ENCODE assay signal across 8 cellular contexts in the genomic region with DNA sequence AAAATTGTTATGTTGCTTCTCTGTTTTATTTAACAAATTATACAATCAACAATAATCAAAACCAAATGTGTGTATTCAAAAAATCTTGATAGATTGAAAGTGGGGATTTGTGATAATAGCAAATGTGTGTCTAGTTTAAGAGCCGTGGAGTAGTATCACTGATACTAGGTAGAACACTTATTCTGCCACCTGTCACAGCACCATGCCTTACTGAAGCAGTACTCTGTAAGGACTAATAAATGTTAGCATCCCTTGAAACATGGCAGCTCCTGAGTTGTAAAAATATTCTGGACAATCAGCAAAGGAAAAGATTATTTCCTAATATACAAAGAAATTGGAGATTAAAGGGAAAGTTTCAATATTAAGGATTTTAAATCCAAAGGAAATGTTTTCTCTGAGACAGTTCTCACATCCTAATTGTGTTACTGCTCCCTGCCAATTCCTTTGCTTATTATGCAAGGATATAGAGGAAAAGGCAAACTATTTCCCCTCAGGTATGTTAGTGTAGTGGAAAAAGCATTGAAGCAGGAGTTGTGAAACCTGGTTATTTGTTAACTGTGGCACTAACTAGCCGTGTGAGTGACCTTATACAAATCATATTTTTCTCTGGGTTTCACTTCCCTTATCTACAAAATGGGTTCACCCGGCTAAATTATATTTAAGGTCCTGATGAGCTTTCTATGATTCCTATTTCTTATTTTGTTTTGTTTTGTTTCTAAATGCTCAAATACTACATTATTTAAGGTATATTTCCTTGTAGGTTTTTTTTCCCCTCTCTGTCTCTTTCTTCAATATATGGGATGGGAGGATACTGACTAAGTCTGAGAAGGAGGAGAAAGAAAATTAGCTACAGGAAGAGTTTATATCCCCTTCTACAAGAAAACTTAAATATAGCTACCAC.
DNase-seq lines count a peak whose midpoint lies in the region; ATAC-seq, FAIRE-seq and TF ChIP-seq lines count a peak whose summit lies in the region.

No MANE protein-coding gene starts in this region.

- no peak overlapping the region for H3K27ac Mint-ChIP-seq in activated CD8-positive, alpha-beta T cell treated with anti-CD3 and anti-CD28 coated beads for 36 hours

- H3K4me3 ChIP-seq in OCI-LY1 (ENCODE audit: low read depth, low read length, poor library complexity, severe bottlenecking) (peak overlapping the region; percentile 56), hepatocyte (peak overlapping the region; percentile 9)

- peak; percentile 62 for FAIRE-seq in GM12891 (lab: Jason Lieb, UNC)

- H3K79me2 ChIP-seq in OCI-LY1 (ENCODE audit: insufficient read depth, low read length) (peaks cover 55% of the 10 kb centered on the region), hepatocyte (peaks cover 4% of the 10 kb centered on the region)

- H3K9ac ChIP-seq in OCI-LY1 (ENCODE audit: low read length): peak overlapping the region; percentile 68

- peaks cover 79% of the 10 kb centered on the region for H3K4me1 ChIP-seq in OCI-LY1 (ENCODE audit: insufficient read depth, low read length, severe bottlenecking)
- H3K4me1 ChIP-seq in hepatocyte (ENCODE audit: insufficient read depth): peaks cover 4% of the 10 kb centered on the region

- no peaks in the 10 kb centered on the region for H4K20me1 ChIP-seq in OCI-LY1 (ENCODE audit: insufficient read depth, low read length)
- H4K20me1 ChIP-seq in hepatocyte (ENCODE audit: insufficient read depth, poor library complexity, severe bottlenecking): no peaks in the 10 kb centered on the region

- peak overlapping the region; percentile 97 for H3K27ac ChIP-seq in OCI-LY1 (ENCODE audit: low read depth, low read length, poor library complexity, severe bottlenecking)
- peak overlapping the region; percentile 63 for H3K27ac ChIP-seq in hepatocyte

- H3K4me2 ChIP-seq in OCI-LY1 (ENCODE audit: low read length) (peak overlapping the region; percentile 90), hepatocyte (peak overlapping the region; percentile 61)

- no peaks in the 10 kb centered on the region for H3K4me1 Mint-ChIP-seq in activated CD8-positive, alpha-beta T cell treated with anti-CD3 and anti-CD28 coated beads for 36 hours (ENCODE audit: low read depth)

- intact Hi-C loops in activated CD8-positive, alpha-beta T cell treated with anti-CD3 and anti-CD28 coated beads for 36 hours (cut with micrococcal nuclease): no loop called here

- no peaks in the 10 kb centered on the region for H3K9me3 Mint-ChIP-seq in activated CD8-positive, alpha-beta T cell treated with anti-CD3 and anti-CD28 coated beads for 36 hours

- no peaks in the 10 kb centered on the region for H3F3A ChIP-seq in OCI-LY1 (ENCODE audit: insufficient read depth, low read length)

- H3K4me3 Mint-ChIP-seq in activated CD8-positive, alpha-beta T cell treated with anti-CD3 and anti-CD28 coated beads for 36 hours: no peak overlapping the region

- H3K36me3 Mint-ChIP-seq in activated CD8-positive, alpha-beta T cell treated with anti-CD3 and anti-CD28 coated beads for 36 hours (ENCODE audit: low read depth): no peaks in the 10 kb centered on the region

- TF ChIP-seq CTCF in OCI-LY1 (IDR thresholded peaks at IDR 0.05; ENCODE audit: low read length) (no peak), hepatocyte (IDR thresholded peaks at IDR 0.05; ENCODE audit: poor library complexity) (no peak)
- no peak for TF ChIP-seq CTCF in activated CD8-positive, alpha-beta T cell treated with anti-CD3 and anti-CD28 coated beads for 36 hours (IDR thresholded peaks at IDR 0.05)

- CTCF ChIA-PET in activated CD8-positive, alpha-beta T cell treated with anti-CD3 and anti-CD28 coated beads for 36 hours (lab: Charles Lee): interaction anchor here (1.0 to 2.0 kb wide), 2 partner anchors 13 to 19 kb away, joined by 3 to 7 read pairs; no protein-coding TSS in a partner anchor

- POLR2A ChIA-PET in activated CD8-positive, alpha-beta T cell treated with anti-CD3 and anti-CD28 coated beads for 36 hours (lab: Charles Lee): no interaction called here

- H3K27me3 Mint-ChIP-seq in activated CD8-positive, alpha-beta T cell treated with anti-CD3 and anti-CD28 coated beads for 36 hours: peaks cover 2% of the 10 kb centered on the region

- no peaks in the 10 kb centered on the region for H3K27me3 ChIP-seq in OCI-LY1 (ENCODE audit: insufficient read depth, low read length)
- H3K27me3 ChIP-seq in hepatocyte: no peaks in the 10 kb centered on the region

- 62% methylated on average over 3 of the region's 3 CpGs for WGBS in hepatocyte (ENCODE audit: low lambda C conversion rate, missing lambda C conversion rate)

- H3K9me2 ChIP-seq in OCI-LY1 (ENCODE audit: low read depth, low read length): no peaks in the 10 kb centered on the region
- H3K9me2 ChIP-seq in hepatocyte (replicated peaks; ENCODE audit: insufficient read depth): no peaks in the 10 kb centered on the region

- no peak for TF ChIP-seq POLR2A in GM12891 (IDR thresholded peaks at IDR 0.05; ENCODE audit: low read depth, low read length)

- H3K9me3 ChIP-seq in OCI-LY1 (ENCODE audit: low read length): no peaks in the 10 kb centered on the region
- no peaks in the 10 kb centered on the region for H3K9me3 ChIP-seq in hepatocyte (ENCODE audit: low read depth)

- H2AFZ ChIP-seq in OCI-LY1 (ENCODE audit: low read length) (no peak overlapping the region), hepatocyte (peak overlapping the region; percentile 7)

- DNase-seq in GM12891 (ENCODE audit: insufficient read length, low spot score) (no peak), hepatocyte (ENCODE audit: low spot score) (no peak), NCI-H1436 treated with DMSO at 0.1 percent for 48 hours (lab: John Stamatoyannopoulos, UW) (no peak), NCI-H146 treated with DMSO at 0.1 percent for 48 hours (lab: John Stamatoyannopoulos, UW; ENCODE audit: unreplicated experiment) (no peak), NCI-H510A treated with DMSO at 0.1 percent for 48 hours (lab: John Stamatoyannopoulos, UW) (no peak)
- no peak for DNase-seq in activated CD8-positive, alpha-beta T cell treated with anti-CD3 and anti-CD28 coated beads for 36 hours

- H3K36me3 ChIP-seq in OCI-LY1 (ENCODE audit: insufficient read depth, low read length) (peaks cover 14% of the 10 kb centered on the region), hepatocyte (replicated peaks; ENCODE audit: insufficient read depth, low read depth) (no peaks in the 10 kb centered on the region)

- ATAC-seq in HG02571 (IDR thresholded peaks at IDR 0.05; ENCODE audit: unreplicated experiment): peak; percentile 78
- no peak for ATAC-seq in activated CD8-positive, alpha-beta T cell treated with anti-CD3 and anti-CD28 coated beads for 36 hours

TF ChIP-seq in GM12891, 5 proteins besides CTCF, POLR2A, EP300 and RAD21:
- TF ChIP-seq SPI1 (IDR thresholded peaks at IDR 0.05; ENCODE audit: low read depth, low read length) (peak; percentile 97), POU2F2 (IDR thresholded peaks at IDR 0.05; ENCODE audit: low read depth, low read length) (no peak), PAX5 (IDR thresholded peaks at IDR 0.05; ENCODE audit: insufficient read depth, low read length, severe bottlenecking) (no peak)
